18 cellular contexts compared by ENCODE assay signal in genomic region chr11:66902486-66903177, GRCh38.
"Had no signal": no experiment of that assay in that cellular context is flagged by ENCODE, and none has a peak within 500 bp of the region (broad histone marks: within the 10 kb centered on the region; RNA-seq: fewer than 3 reads in every experiment).

No MANE protein-coding gene starts in this region.

- H3K9me3 ChIP-seq: neutrophil, ovary, prostate gland, suprapubic skin, tibial nerve had no signal

- H3K27ac ChIP-seq: cardiac muscle cell, neutrophil, ovary, prostate gland, suprapubic skin, tibial nerve, VCaP had no signal

- H3K4me3 ChIP-seq: cardiac muscle cell, ovary, prostate gland, suprapubic skin, tibial nerve had no signal

- ATAC-seq: activated CD8-positive, alpha-beta memory T cell treated with anti-CD3 and anti-CD28 coated beads, Interleukin-2, amount 10 ng/mL, durations not matched to agents 7 days and 5 days; activated CD8-positive, alpha-beta T cell treated with anti-CD3 and anti-CD28 coated beads for 36 hours; activated naive CD8-positive, alpha-beta T cell treated with anti-CD3 and anti-CD28 coated beads, Interleukin-2, amount 50 U/mL, for 24 hours; stimulated activated naive CD8-positive, alpha-beta T cell treated with anti-CD3 and anti-CD28 coated beads, Interleukin-15, Interleukin-2, amounts not matched to agents 100 U/mL and 50 U/mL, for 24 hours had no signal

- H3K27me3 ChIP-seq: cardiac muscle cell, ovary, suprapubic skin, tibial nerve had no signal

- H3K36me3 ChIP-seq: cardiac muscle cell, neutrophil, ovary, prostate gland, suprapubic skin, tibial nerve had no signal

- DNase-seq: activated CD4-positive, alpha-beta T cell treated with anti-CD3 and anti-CD28 coated beads, Interleukin-2, amount 10 ng/mL, durations not matched to agents 7 days and 5 days; activated CD4-positive, CD25-positive, alpha-beta regulatory T cell treated with anti-CD3 and anti-CD28 coated beads, Interleukin-2, amount 50 U/mL, for 72 hours; activated CD8-positive, alpha-beta memory T cell treated with anti-CD3 and anti-CD28 coated beads, Interleukin-2, amount 10 ng/mL, durations not matched to agents 7 days and 5 days; activated CD8-positive, alpha-beta T cell treated with anti-CD3 and anti-CD28 coated beads for 36 hours; activated gamma-delta T cell; activated naive CD4-positive, alpha-beta T cell treated with anti-CD3 and anti-CD28 coated beads, Interleukin-2, amount 50 U/mL, for 16 hours; activated naive CD8-positive, alpha-beta T cell treated with anti-CD3 and anti-CD28 coated beads, Interleukin-2, amount 50 U/mL, for 24 hours; effector memory CD4-positive, alpha-beta T cell; foreskin melanocyte; ovary; stimulated activated CD4-positive, alpha-beta T cell treated with anti-CD3 and anti-CD28 coated beads, Interleukin-4, amount 100 ng/mL, for 24 hours; stimulated activated naive CD8-positive, alpha-beta T cell treated with anti-CD3 and anti-CD28 coated beads, Interleukin-15, Interleukin-2, amounts not matched to agents 100 U/mL and 50 U/mL, for 24 hours had no signal
